Comparison of ENCODE assay signal across 11 cellular contexts in the genomic region with DNA sequence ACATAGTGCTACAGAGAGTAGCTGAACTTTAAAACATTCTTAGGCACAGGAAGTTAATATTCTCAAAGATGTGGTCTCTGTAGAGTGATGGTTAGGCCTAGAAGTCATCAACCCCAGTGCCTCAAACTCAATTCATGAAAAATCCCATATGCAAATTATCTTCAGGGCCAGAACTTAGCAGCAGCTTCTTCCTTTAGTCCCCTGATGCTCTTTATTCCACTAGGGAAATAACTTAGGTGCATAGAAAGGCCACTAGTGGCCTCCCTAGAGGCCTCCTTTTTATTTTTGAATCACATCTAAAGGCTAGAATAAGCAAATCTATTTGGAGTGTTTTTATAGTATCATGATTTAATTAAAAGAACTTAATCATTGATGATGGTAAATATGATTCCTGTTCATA.
DNase-seq lines count a peak whose midpoint lies in the region; ATAC-seq, FAIRE-seq and TF ChIP-seq lines count a peak whose summit lies in the region.
"Had no signal": no experiment of that assay in that cellular context is flagged by ENCODE, and none has a peak within 500 bp of the region (broad histone marks: within the 10 kb centered on the region; RNA-seq: fewer than 3 reads in every experiment).

No MANE protein-coding gene starts in this region.

- H2AFZ ChIP-seq in osteoblast (ENCODE audit: low read length) = no peak overlapping the region

- H4K20me1 ChIP-seq in osteoblast (ENCODE audit: insufficient read depth, low read length) = no peaks in the 10 kb centered on the region

- no peaks in the 10 kb centered on the region for H3K9me3 ChIP-seq in osteoblast (ENCODE audit: low read depth, low read length)
- H3K9me3 ChIP-seq: esophagus muscularis mucosa, thoracic aorta had no signal

- ATAC-seq in HG02623 (IDR thresholded peaks at IDR 0.05; ENCODE audit: unreplicated experiment) (no peak), esophagus mucosa (no peak)

- no peak overlapping the region for H3K4me2 ChIP-seq in osteoblast (ENCODE audit: insufficient read depth, low read length)

- no peak overlapping the region for H3K27ac ChIP-seq in osteoblast (ENCODE audit: low read depth, low read length)
- H3K27ac ChIP-seq: esophagus muscularis mucosa, thoracic aorta had no signal

- H3K27me3 ChIP-seq in bronchial epithelial cell (ENCODE audit: control insufficient read depth, insufficient read depth, low read length) = no peaks in the 10 kb centered on the region
- no peaks in the 10 kb centered on the region for H3K27me3 ChIP-seq in osteoblast (ENCODE audit: insufficient read depth, low read length)
- H3K27me3 ChIP-seq: esophagus muscularis mucosa had no signal

- H3K4me3 ChIP-seq in GM12875 (ENCODE audit: low read depth, low read length) (no peak overlapping the region), bronchial epithelial cell (ENCODE audit: low read depth, low read length) (no peak overlapping the region), osteoblast (ENCODE audit: insufficient read depth, low read length) (no peak overlapping the region)
- H3K4me3 ChIP-seq: esophagus muscularis mucosa, thoracic aorta had no signal

- H3K36me3 ChIP-seq in bronchial epithelial cell (ENCODE audit: control insufficient read depth, insufficient read depth, low read length) (no peaks in the 10 kb centered on the region), osteoblast (ENCODE audit: insufficient read depth, low read length) (peaks cover 5% of the 10 kb centered on the region)

- FAIRE-seq in bronchial epithelial cell (lab: Jason Lieb, UNC) = no peak

- H3K4me1 ChIP-seq in osteoblast (ENCODE audit: insufficient read depth, low read length) = no peaks in the 10 kb centered on the region
- H3K4me1 ChIP-seq: esophagus muscularis mucosa had no signal

- peak; percentile 12 for DNase-seq in HT-29 (ENCODE audit: low spot score)
- DNase-seq in bronchial epithelial cell (ENCODE audit: low read depth) = no peak
- DNase-seq in osteoblast (ENCODE audit: insufficient read length, low spot score, missing footprints) = no peak
- DNase-seq in epidermal melanocyte (ENCODE audit: insufficient read length, low spot score) = no peak
- no peak for DNase-seq in NCI-H510A (lab: John Stamatoyannopoulos, UW)
- DNase-seq: activated CD4-positive, CD25-positive, alpha-beta regulatory T cell treated with anti-CD3 and anti-CD28 coated beads, Interleukin-2, amount 50 U/mL, for 72 hours had no signal

- no peaks in the 10 kb centered on the region for H3K79me2 ChIP-seq in osteoblast (ENCODE audit: insufficient read depth, low read length)

- TF ChIP-seq CTCF in GM12875 (IDR thresholded peaks at IDR 0.05; ENCODE audit: borderline replicate concordance, insufficient read depth, low read depth, low read length) = 0 out of 2 replicates have a peak, but pooled peaks have one; percentile 12
- peak; percentile 22 for TF ChIP-seq CTCF in bronchial epithelial cell (IDR thresholded peaks at IDR 0.05; ENCODE audit: insufficient read depth, low read length, severe bottlenecking)
- peak; percentile 35 for TF ChIP-seq CTCF in osteoblast (IDR thresholded peaks at IDR 0.05; ENCODE audit: extremely low read depth, low read depth, low read length)
